In the genomic region with DNA sequence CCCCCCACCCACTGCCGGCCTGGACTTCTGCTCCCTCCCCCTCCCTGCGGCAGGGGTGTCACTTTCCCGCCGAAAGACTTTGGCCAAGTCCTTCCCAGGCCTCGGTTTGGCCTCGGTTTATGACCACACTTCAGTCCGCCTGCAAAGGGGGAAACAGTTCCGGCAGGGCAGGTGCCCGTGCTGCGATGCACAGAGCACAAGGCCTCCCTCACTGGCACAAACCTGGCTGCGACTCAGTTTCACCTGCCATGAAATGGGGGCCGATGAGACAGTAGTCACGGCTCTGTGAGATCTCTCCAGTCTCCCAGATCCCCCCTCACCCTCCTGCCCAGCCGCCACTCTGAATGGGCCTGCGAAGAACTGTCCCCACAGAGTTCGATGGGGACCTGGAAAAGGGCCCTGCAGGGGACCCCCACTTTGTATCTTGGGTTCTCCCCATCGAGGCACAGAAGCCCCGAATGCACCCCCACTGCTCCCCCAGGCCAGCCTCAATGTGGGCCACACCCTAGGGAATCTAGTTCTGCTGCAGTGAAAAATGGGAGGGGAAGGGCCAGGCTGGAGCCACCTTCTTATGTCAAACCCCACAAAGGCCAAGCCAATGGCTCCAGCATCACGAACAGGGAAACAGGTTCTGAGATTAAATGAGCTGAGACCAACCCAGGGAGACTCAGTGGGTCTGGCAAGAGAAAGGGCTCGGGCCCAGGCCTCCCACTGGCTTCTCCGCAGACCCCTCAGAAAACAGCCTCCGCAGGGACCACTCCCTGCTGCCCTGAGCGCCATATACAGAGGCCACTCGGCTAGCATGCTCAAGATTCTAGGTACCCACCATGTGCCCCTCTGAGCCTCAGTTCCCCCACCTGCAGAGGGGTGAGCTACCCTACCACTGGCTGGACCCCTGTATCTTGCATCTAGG, we compare ENCODE assay signal across 1 cellular context.
TF ChIP-seq lines count a peak whose summit lies in the region.

No MANE protein-coding gene starts in this region.

TF ChIP-seq in IMR-90, 13 proteins besides CTCF, POLR2A, EP300 and RAD21:
- TF ChIP-seq MAZ (IDR thresholded peaks at IDR 0.05; ENCODE audit: borderline replicate concordance, low read depth, low read length): no peak
- TF ChIP-seq, protein P1, sequence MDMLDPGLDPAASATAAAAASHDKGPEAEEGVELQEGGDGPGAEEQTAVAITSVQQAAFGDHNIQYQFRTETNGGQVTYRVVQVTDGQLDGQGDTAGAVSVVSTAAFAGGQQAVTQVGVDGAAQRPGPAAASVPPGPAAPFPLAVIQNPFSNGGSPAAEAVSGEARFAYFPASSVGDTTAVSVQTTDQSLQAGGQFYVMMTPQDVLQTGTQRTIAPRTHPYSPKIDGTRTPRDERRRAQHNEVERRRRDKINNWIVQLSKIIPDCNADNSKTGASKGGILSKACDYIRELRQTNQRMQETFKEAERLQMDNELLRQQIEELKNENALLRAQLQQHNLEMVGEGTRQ (IDR thresholded peaks at IDR 0.05; ENCODE audit: low read depth, low read length): no peak
- TF ChIP-seq, protein P2, sequence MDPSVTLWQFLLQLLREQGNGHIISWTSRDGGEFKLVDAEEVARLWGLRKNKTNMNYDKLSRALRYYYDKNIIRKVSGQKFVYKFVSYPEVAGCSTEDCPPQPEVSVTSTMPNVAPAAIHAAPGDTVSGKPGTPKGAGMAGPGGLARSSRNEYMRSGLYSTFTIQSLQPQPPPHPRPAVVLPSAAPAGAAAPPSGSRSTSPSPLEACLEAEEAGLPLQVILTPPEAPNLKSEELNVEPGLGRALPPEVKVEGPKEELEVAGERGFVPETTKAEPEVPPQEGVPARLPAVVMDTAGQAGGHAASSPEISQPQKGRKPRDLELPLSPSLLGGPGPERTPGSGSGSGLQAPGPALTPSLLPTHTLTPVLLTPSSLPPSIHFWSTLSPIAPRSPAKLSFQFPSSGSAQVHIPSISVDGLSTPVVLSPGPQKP (IDR thresholded peaks at IDR 0.05; ENCODE audit: borderline replicate concordance, low read depth, low read length): no peak
- no peak for TF ChIP-seq CEBPB (IDR thresholded peaks at IDR 0.05; ENCODE audit: low read depth, low read length)
- no peak for TF ChIP-seq BHLHE40 (IDR thresholded peaks at IDR 0.05; ENCODE audit: low read depth, low read length)
- no peak for TF ChIP-seq FOS (IDR thresholded peaks at IDR 0.05; ENCODE audit: low read depth, low read length)
- no peak for TF ChIP-seq NFE2L2 (IDR thresholded peaks at IDR 0.05; ENCODE audit: low read depth, low read length)
- TF ChIP-seq CHD1 (IDR thresholded peaks at IDR 0.05; ENCODE audit: low read depth, low read length): no peak
- no peak for TF ChIP-seq RCOR1 (IDR thresholded peaks at IDR 0.05; ENCODE audit: insufficient replicate concordance, low read length)
